In the genomic region with DNA sequence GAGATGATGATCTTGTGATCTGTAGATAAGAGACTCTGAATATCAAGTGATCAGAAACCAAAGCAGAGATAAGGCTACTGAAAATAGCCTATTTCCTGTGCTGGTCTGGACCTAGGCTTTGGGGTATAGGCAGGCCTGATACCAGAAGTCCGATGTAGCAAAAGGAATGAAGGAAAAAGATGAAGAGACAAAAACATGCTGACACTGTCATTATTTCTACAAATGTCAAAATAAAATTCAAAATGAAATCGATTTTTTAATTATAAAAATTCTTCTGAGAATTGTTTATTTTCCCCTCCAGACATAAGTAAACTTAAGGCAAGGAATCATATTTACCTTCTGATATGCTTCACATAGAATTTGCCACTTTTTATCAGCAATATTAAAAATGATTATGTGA, we compare ENCODE assay signal across 24 cellular contexts.
DNase-seq lines count a peak whose midpoint lies in the region; ATAC-seq, FAIRE-seq and TF ChIP-seq lines count a peak whose summit lies in the region.
"Had no signal": no experiment of that assay in that cellular context is flagged by ENCODE, and none has a peak within 500 bp of the region (broad histone marks: within the 10 kb centered on the region; RNA-seq: fewer than 3 reads in every experiment).

No MANE protein-coding gene starts in this region.

- H3K4me2 ChIP-seq in HepG2 (ENCODE audit: low read depth, low read length) (no peak overlapping the region), mesendoderm (ENCODE audit: low read length) (no peak overlapping the region)
- H3K4me2 ChIP-seq: BLaER1 had no signal

- H3K4me1 ChIP-seq in HepG2 (ENCODE audit: insufficient read depth, low read length) (peaks cover 12% of the 10 kb centered on the region), right lobe of liver (no peaks in the 10 kb centered on the region), mesendoderm (ENCODE audit: control insufficient read depth, low read depth, low read length) (no peaks in the 10 kb centered on the region)

- intact Hi-C loops in HepG2 (cut with micrococcal nuclease; ENCODE audit: unreplicated experiment) (no loop called here), right lobe of liver (cut with DNase I) (no loop called here), posterior vena cava (cut with DNase I) (no loop called here)

- no peaks in the 10 kb centered on the region for H3K79me1 ChIP-seq in mesendoderm (ENCODE audit: low read length)

- H3K36me3 ChIP-seq in HepG2 (replicated peaks in 1 of 2; ENCODE audit: control insufficient read depth in 1 of 2, insufficient read depth in 2 of 2, low read length in 2 of 2) (no peaks in the 10 kb centered on the region), right lobe of liver (no peaks in the 10 kb centered on the region), mesendoderm (ENCODE audit: control insufficient read depth, insufficient read depth, low read length) (no peaks in the 10 kb centered on the region)
- H3K36me3 ChIP-seq: BE2C, BLaER1 had no signal

- H2AFZ ChIP-seq in HepG2 (ENCODE audit: low read length) = no peak overlapping the region

- no peak overlapping the region for H2AK5ac ChIP-seq in mesendoderm (ENCODE audit: low read length)

- H3K18ac ChIP-seq in mesendoderm (ENCODE audit: low read length) = no peak overlapping the region

- no peak overlapping the region for H2BK15ac ChIP-seq in mesendoderm (replicated peaks; ENCODE audit: low read depth)

- H3K56ac ChIP-seq in mesendoderm (ENCODE audit: low read length) = no peak overlapping the region

- POLR2A ChIA-PET in HepG2 (lab: Yijun Ruan, JAX) = no interaction called here

- TF ChIP-seq EP300 in HepG2 (IDR thresholded peaks at IDR 0.05; ENCODE audit: low read depth in 2 of 2, low read length in 2 of 2) (no peak), HepG2 (CRISPR knock-in tag; IDR thresholded peaks at IDR 0.05; ENCODE audit: borderline replicate concordance) (no peak)

- no peaks in the 10 kb centered on the region for H3K79me2 ChIP-seq in HepG2 (ENCODE audit: insufficient read depth, low read length)
- H3K79me2 ChIP-seq in mesendoderm (ENCODE audit: control insufficient read depth, insufficient read depth, low read length) = no peaks in the 10 kb centered on the region

- in situ Hi-C loops in HepG2 (cut with HindIII; ENCODE audit: extremely low pct_ligation_motif_present, low pct_unique_long_range_greater_than_20kb) = no loop called here

- TF ChIP-seq POLR2A in HepG2 (IDR thresholded peaks at IDR 0.05; ENCODE audit: insufficient read depth in 1 of 2, low read depth in 2 of 2, low read length in 2 of 2) (no peak), right lobe of liver (IDR thresholded peaks at IDR 0.05) (no peak)

- H3K9me3 ChIP-seq in HepG2 (ENCODE audit: low read length) (no peaks in the 10 kb centered on the region), right lobe of liver (no peaks in the 10 kb centered on the region)
- H3K9me3 ChIP-seq: BE2C, BLaER1 had no signal

- no peak overlapping the region for H3K23ac ChIP-seq in mesendoderm (ENCODE audit: low read length)

- no peaks in the 10 kb centered on the region for H4K20me1 ChIP-seq in HepG2 (ENCODE audit: insufficient read depth, low read length)
- H4K20me1 ChIP-seq: BLaER1 had no signal

- ATAC-seq in HepG2 (no peak), right lobe of liver (no peak), GM19455 (IDR thresholded peaks at IDR 0.05; ENCODE audit: unreplicated experiment) (no peak)
- ATAC-seq: GM12878 had no signal

- 2% methylated on average over 2 of the region's 2 CpGs for WGBS in HepG2 (ENCODE audit: low lambda C conversion rate)
- WGBS in right lobe of liver (ENCODE audit: insufficient coverage, low coverage, low lambda C conversion rate, missing lambda C conversion rate) = 41% methylated on average over 2 of the region's 2 CpGs
- WGBS in mesendoderm (ENCODE audit: extremely low coverage, insufficient coverage, low lambda C conversion rate) = no CpG with 5 or more reads among the region's 2 CpGs

- no peak overlapping the region for H2BK120ac ChIP-seq in mesendoderm (ENCODE audit: low read depth, low read length)

- H2BK5ac ChIP-seq in mesendoderm (ENCODE audit: low read length) = no peak overlapping the region

- no peak overlapping the region for H3K4ac ChIP-seq in mesendoderm (ENCODE audit: low read depth, low read length)

- H3K27ac ChIP-seq in HepG2 (ENCODE audit: extremely low read length, insufficient read depth, low read length) (no peak overlapping the region), right lobe of liver (no peak overlapping the region), mesendoderm (ENCODE audit: low read depth, low read length) (no peak overlapping the region)
- H3K27ac ChIP-seq: 22Rv1, BLaER1 had no signal

- TF ChIP-seq CTCF in HepG2 (CRISPR knock-in tag; IDR thresholded peaks at IDR 0.05) (no peak), right lobe of liver (IDR thresholded peaks at IDR 0.05) (no peak)

- H3K9ac ChIP-seq in HepG2 (ENCODE audit: insufficient read depth, low read depth, low read length) (no peak overlapping the region), mesendoderm (ENCODE audit: low read length) (no peak overlapping the region)
- H3K9ac ChIP-seq: BLaER1 had no signal

- H4K8ac ChIP-seq in mesendoderm (ENCODE audit: low read depth, low read length) = no peak overlapping the region

- no TSS peak for BruUV-seq in HepG2 (replicated peaks; lab: Mats Ljungman, UMichigan)

- no peak overlapping the region for H4K5ac ChIP-seq in mesendoderm (ENCODE audit: low read length)

- no peak for FAIRE-seq in HepG2 (lab: Jason Lieb, UNC)
- FAIRE-seq: GM12878, GM12892, GM18507 had no signal

- no peak overlapping the region for H3K4me3 ChIP-seq in HepG2 (replicated peaks in 1 of 3; ENCODE audit: insufficient read depth in 1 of 3, low read depth in 2 of 3, low read length in 3 of 3)
- H3K4me3 ChIP-seq in right lobe of liver = no peak overlapping the region
- no peak overlapping the region for H3K4me3 ChIP-seq in mesendoderm (ENCODE audit: low read length)
- H3K4me3 ChIP-seq: BLaER1, GM12878 had no signal

- TF ChIP-seq RAD21 in HepG2 (CRISPR knock-in tag; IDR thresholded peaks at IDR 0.05) = no peak

- H3K27me3 ChIP-seq in HepG2 (ENCODE audit: control insufficient read depth in 1 of 2, insufficient read depth in 2 of 2, low read length in 2 of 2) (no peaks in the 10 kb centered on the region), right lobe of liver (no peaks in the 10 kb centered on the region), mesendoderm (ENCODE audit: insufficient read depth, low read length, poor library complexity) (no peaks in the 10 kb centered on the region)
- H3K27me3 ChIP-seq: BE2C, BLaER1 had no signal

- DNase-seq in HepG2 (ENCODE audit: low spot score) = no peak
- no peak for DNase-seq in right lobe of liver
- peak; percentile 8 for DNase-seq in mesendoderm
- no peak for DNase-seq in posterior vena cava (ENCODE audit: low spot score)
- DNase-seq: ACHN; BE2C; C1 segment of cervical spinal cord; CD4-positive, alpha-beta memory T cell; CD4-positive, CD25-positive, alpha-beta regulatory T cell; CD8-positive, alpha-beta memory T cell; COR-L47; DMS 273 treated with DMSO at 0.1 percent for 48 hours; DMS153; DMS53; DMS79; DND-41; EL; GDM1 had no signal

- CTCF ChIA-PET in HepG2 (lab: Yijun Ruan, JAX; ENCODE audit: low intra/inter-chr PET ratio, low total read pairs) = no interaction called here

TF ChIP-seq in HepG2, 621 proteins besides CTCF, POLR2A, EP300 and RAD21:
- TF ChIP-seq, protein P1, sequence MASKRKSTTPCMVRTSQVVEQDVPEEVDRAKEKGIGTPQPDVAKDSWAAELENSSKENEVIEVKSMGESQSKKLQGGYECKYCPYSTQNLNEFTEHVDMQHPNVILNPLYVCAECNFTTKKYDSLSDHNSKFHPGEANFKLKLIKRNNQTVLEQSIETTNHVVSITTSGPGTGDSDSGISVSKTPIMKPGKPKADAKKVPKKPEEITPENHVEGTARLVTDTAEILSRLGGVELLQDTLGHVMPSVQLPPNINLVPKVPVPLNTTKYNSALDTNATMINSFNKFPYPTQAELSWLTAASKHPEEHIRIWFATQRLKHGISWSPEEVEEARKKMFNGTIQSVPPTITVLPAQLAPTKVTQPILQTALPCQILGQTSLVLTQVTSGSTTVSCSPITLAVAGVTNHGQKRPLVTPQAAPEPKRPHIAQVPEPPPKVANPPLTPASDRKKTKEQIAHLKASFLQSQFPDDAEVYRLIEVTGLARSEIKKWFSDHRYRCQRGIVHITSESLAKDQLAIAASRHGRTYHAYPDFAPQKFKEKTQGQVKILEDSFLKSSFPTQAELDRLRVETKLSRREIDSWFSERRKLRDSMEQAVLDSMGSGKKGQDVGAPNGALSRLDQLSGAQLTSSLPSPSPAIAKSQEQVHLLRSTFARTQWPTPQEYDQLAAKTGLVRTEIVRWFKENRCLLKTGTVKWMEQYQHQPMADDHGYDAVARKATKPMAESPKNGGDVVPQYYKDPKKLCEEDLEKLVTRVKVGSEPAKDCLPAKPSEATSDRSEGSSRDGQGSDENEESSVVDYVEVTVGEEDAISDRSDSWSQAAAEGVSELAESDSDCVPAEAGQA (IDR thresholded peaks at IDR 0.05; ENCODE audit: low read depth) = no peak
- TF ChIP-seq, protein P1 (CRISPR knock-in tag; IDR thresholded peaks at IDR 0.05; ENCODE audit: borderline replicate concordance) = no peak
- TF ChIP-seq MAFK (conservative IDR thresholded peaks at IDR 0.05 in 1 of 2, IDR thresholded peaks at IDR 0.05 in 1 of 2; ENCODE audit: low read length in 2 of 2) (peak; percentile 30 to 74; a peak in 3 of 4 replicates), MAFF (IDR thresholded peaks at IDR 0.05; ENCODE audit: low read depth, low read length) (peak; percentile 55; the same call in 1 of the 2 replicates)
